In the genomic region with DNA sequence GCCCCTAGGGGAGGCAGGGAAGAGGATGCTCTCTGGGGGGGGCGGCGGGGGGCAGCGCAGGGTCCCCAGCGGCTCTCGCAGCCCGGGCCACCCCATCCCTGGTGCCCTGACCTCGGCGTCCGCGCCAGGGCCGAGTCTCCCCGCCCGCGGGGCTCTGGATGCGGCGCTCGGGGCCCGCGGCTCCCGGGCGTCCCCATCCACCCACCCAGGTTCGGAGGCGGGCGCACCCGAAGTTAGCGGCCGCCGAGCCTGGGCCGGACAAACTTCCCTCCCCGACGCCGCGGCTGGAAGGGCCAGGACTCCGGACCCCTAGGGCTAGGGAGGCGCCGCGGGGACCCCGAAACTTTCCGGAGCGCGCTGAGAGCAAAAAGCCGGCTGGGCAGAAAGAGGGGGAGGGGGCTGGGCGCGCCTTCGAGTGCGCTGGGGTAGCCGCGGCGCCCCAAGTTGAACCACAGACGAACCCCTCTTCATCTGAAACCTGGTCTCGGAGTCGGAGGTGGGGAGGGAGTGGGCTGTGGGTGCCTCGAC, we compare ENCODE assay signal across 10 cellular contexts. TPM values are rescaled to one million over a fixed set of nuclear protein-coding genes. Genes with fewer than 3 reads are reported as not detected.
DNase-seq lines count a peak whose midpoint lies in the region; FAIRE-seq and TF ChIP-seq lines count a peak whose summit lies in the region.
"Had no signal": no experiment of that assay in that cellular context is flagged by ENCODE, and none has a peak within 500 bp of the region (broad histone marks: within the 10 kb centered on the region; RNA-seq: fewer than 3 reads in every experiment).

No MANE protein-coding gene starts in this region.

- H4K20me1 ChIP-seq in astrocyte (ENCODE audit: insufficient read depth, low read length): peaks cover 18% of the 10 kb centered on the region

- peak overlapping the region; percentile 86 for H3K4me2 ChIP-seq in astrocyte (ENCODE audit: low read length)

- peak overlapping the region; percentile 55 for H3K9ac ChIP-seq in astrocyte (ENCODE audit: low read length)

- H3K4me1 ChIP-seq in astrocyte (ENCODE audit: insufficient read depth, low read length) (peaks cover 19% of the 10 kb centered on the region), tibial nerve (peaks cover 0 to 64% (median 40%) of the 10 kb centered on the region in 4 donors)

- no peaks in the 10 kb centered on the region for H3K36me3 ChIP-seq in astrocyte (ENCODE audit: insufficient read depth, low read length)
- H3K36me3 ChIP-seq in kidney epithelial cell (ENCODE audit: control insufficient read depth, insufficient read depth, low read length): no peaks in the 10 kb centered on the region
- H3K36me3 ChIP-seq in tibial nerve: no peaks in the 10 kb centered on the region
- H3K36me3 ChIP-seq: neutrophil had no signal

- no peaks in the 10 kb centered on the region for H3K79me2 ChIP-seq in astrocyte (ENCODE audit: insufficient read depth, low read length)

- no peak overlapping the region for H3K27ac Mint-ChIP-seq in astrocyte (ENCODE audit: unreplicated experiment)
- H3K27ac Mint-ChIP-seq: activated naive CD4-positive, alpha-beta T cell treated with anti-CD3 and anti-CD28 coated beads, Interleukin-2, amount 50 U/mL, for 72 hours had no signal

- H3K27me3 Mint-ChIP-seq in astrocyte (ENCODE audit: low read depth, unreplicated experiment): peaks cover 22% of the 10 kb centered on the region

- peak overlapping the region; percentile 57 for H3K4me3 ChIP-seq in astrocyte (ENCODE audit: insufficient read depth, low read depth, low read length)
- H3K4me3 ChIP-seq in kidney epithelial cell (ENCODE audit: low read depth, low read length): peak overlapping the region; percentile 20
- peak overlapping the region; percentile 5 to 53 (median 31) for H3K4me3 ChIP-seq in tibial nerve

- no peaks in the 10 kb centered on the region for H3K4me1 Mint-ChIP-seq in astrocyte (ENCODE audit: low read depth, unreplicated experiment)

- H3K27ac ChIP-seq in astrocyte (ENCODE audit: low read depth, low read length): no peak overlapping the region
- no peak overlapping the region for H3K27ac ChIP-seq in tibial nerve
- H3K27ac ChIP-seq: neutrophil had no signal

- TF ChIP-seq CTCF in astrocyte (IDR thresholded peaks at IDR 0.05; ENCODE audit: insufficient read depth, low read depth, low read length): no peak
- TF ChIP-seq CTCF in kidney epithelial cell (IDR thresholded peaks at IDR 0.05; ENCODE audit: insufficient read depth, low read length, poor library complexity, severe bottlenecking): no peak
- no peak for TF ChIP-seq CTCF in tibial nerve (IDR thresholded peaks at IDR 0.05)

- peak overlapping the region; percentile 18 for H2AFZ ChIP-seq in astrocyte (ENCODE audit: low read depth, low read length)

- 0 to 2% methylated on average over 10 to 37 of the region's 53 CpGs for WGBS in tibial nerve, 2 donors

- FAIRE-seq in astrocyte (lab: Jason Lieb, UNC): no peak

- peak overlapping the region; percentile 66 for H3K4me3 Mint-ChIP-seq in astrocyte (ENCODE audit: unreplicated experiment)

- peaks cover 2% of the 10 kb centered on the region for H3K36me3 Mint-ChIP-seq in astrocyte (ENCODE audit: low read depth, unreplicated experiment)
- H3K36me3 Mint-ChIP-seq: activated naive CD4-positive, alpha-beta T cell treated with anti-CD3 and anti-CD28 coated beads, Interleukin-2, amount 50 U/mL, for 72 hours had no signal

- peaks cover 6% of the 10 kb centered on the region for H3K9me3 Mint-ChIP-seq in astrocyte (ENCODE audit: unreplicated experiment)
- H3K9me3 Mint-ChIP-seq: activated naive CD4-positive, alpha-beta T cell treated with anti-CD3 and anti-CD28 coated beads, Interleukin-2, amount 50 U/mL, for 72 hours had no signal

- no peak for TF ChIP-seq POLR2A in tibial nerve (IDR thresholded peaks at IDR 0.05)
- no peak for TF ChIP-seq POLR2A in erythroblast (IDR thresholded peaks at IDR 0.05; ENCODE audit: low read length)

- H3K9me3 ChIP-seq in astrocyte (ENCODE audit: insufficient read depth, low read depth, low read length) (no peaks in the 10 kb centered on the region), tibial nerve (no peaks in the 10 kb centered on the region)
- H3K9me3 ChIP-seq: neutrophil had no signal

- DNase-seq in NCI-H748 (lab: John Stamatoyannopoulos, UW; ENCODE audit: unreplicated experiment): peak; percentile 22
- no peak for DNase-seq in NCI-H748 treated with DMSO at 0.1 percent for 48 hours (lab: John Stamatoyannopoulos, UW)
- DNase-seq in astrocyte (ENCODE audit: low read depth): no peak
- DNase-seq in kidney epithelial cell (ENCODE audit: low read depth): no peak
- DNase-seq in tibial nerve (ENCODE audit: low spot score in 2 of 2): no peak
- DNase-seq in erythroblast (lab: John Stamatoyannopoulos, UW): no peak
- no peak for DNase-seq in NCI-H1092 (lab: John Stamatoyannopoulos, UW)
- DNase-seq in KG1 (lab: John Stamatoyannopoulos, UW): no peak

- H3K27me3 ChIP-seq in astrocyte (ENCODE audit: insufficient read depth, low read length) (peaks cover 15% of the 10 kb centered on the region), kidney epithelial cell (ENCODE audit: control insufficient read depth, insufficient read depth, low read length) (peaks cover 83% of the 10 kb centered on the region), tibial nerve (peaks cover 9 to 94% of the 10 kb centered on the region in 2 donors)

- TF ChIP-seq EP300 in tibial nerve (IDR thresholded peaks at IDR 0.05): no peak

RNA-seq across cellular contexts. Expression of gene ELFN1, which starts 3.8 kb away (rescaled TPM):
- total RNA-seq in astrocyte: 18.0 and 19.7 TPM in 2 replicates
- total RNA-seq in kidney epithelial cell: 0.55 and 0.71 TPM in 2 replicates
- 1 to 10 TPM in 2 of 4 donors, under 1 TPM in 2; 0.21 to 2.4 (median 1.5) TPM for total RNA-seq in tibial nerve
